In the genomic region with DNA sequence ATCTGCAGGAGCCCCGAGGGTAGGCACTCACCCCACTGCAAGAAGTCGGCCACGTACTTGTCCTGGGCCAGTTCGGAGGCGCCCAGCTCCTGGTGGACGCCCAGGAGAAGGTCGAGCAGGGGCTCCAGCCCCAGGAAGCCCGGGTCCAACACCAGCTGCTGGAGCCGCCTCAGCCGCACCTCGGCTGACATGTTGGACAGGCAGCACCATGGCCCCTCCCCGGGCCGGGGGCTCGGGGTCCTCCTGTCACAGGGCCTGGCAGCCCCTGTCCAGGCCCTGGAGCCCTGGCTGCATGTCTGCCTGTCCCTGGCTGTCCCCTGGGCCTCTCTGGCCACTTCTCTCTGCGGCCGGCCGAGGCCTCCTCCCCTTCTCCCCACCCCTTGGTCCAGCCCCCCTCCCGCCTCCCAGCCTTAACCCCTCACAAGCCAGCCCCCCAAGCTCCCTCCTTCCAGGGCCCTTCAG, we compare ENCODE assay signal across 9 cellular contexts. TPM values are rescaled to one million over a fixed set of nuclear protein-coding genes. Genes with fewer than 3 reads are reported as not detected.
DNase-seq lines count a peak whose midpoint lies in the region; ATAC-seq and TF ChIP-seq lines count a peak whose summit lies in the region.
"Had no signal": no experiment of that assay in that cellular context is flagged by ENCODE, and none has a peak within 500 bp of the region (broad histone marks: within the 10 kb centered on the region; RNA-seq: fewer than 3 reads in every experiment).

A gene with protein sequence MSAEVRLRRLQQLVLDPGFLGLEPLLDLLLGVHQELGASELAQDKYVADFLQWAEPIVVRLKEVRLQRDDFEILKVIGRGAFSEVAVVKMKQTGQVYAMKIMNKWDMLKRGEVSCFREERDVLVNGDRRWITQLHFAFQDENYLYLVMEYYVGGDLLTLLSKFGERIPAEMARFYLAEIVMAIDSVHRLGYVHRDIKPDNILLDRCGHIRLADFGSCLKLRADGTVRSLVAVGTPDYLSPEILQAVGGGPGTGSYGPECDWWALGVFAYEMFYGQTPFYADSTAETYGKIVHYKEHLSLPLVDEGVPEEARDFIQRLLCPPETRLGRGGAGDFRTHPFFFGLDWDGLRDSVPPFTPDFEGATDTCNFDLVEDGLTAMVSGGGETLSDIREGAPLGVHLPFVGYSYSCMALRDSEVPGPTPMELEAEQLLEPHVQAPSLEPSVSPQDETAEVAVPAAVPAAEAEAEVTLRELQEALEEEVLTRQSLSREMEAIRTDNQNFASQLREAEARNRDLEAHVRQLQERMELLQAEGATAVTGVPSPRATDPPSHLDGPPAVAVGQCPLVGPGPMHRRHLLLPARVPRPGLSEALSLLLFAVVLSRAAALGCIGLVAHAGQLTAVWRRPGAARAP (minus strand): TSS at position 329 of the 462 bp plus-strand sequence. CDS start 138 bp downstream, at position 191.

- no peaks in the 10 kb centered on the region for H4K20me1 ChIP-seq in GM23248 (ENCODE audit: insufficient read depth)

- intact Hi-C loops in left cardiac atrium (cut with DNase I): no loop called here
- intact Hi-C loops in gastrocnemius medialis (cut with DNase I; ENCODE audit: low total_unique reads): loop anchor here (1.0 to 10.0 kb wide), 2 partner anchors 12 to 457 kb away; a partner anchor contains a TSS

- peaks cover 44% of the 10 kb centered on the region for H3K36me3 Mint-ChIP-seq in activated T-helper 17 cell treated with anti-CD3 and anti-CD28 coated beads, Interleukin-2, amount 50 U/mL, for 72 hours (ENCODE audit: low read depth)

- peaks cover 11% of the 10 kb centered on the region for H3F3A ChIP-seq in GM23248 (ENCODE audit: insufficient read depth)

- TF ChIP-seq POLR2A in gastrocnemius medialis (IDR thresholded peaks at IDR 0.05): peak; percentile 21 to 24

- H2AFZ ChIP-seq in GM23248: no peak within 1 kb of the TSS

- H3K9me3 ChIP-seq in GM23248 (ENCODE audit: low read depth): no peaks in the 10 kb centered on the region
- no peaks in the 10 kb centered on the region for H3K9me3 ChIP-seq in gastrocnemius medialis

- H3K4me1 ChIP-seq in GM23248 (ENCODE audit: insufficient read depth): peaks cover 19% of the 10 kb centered on the region
- peaks cover 45 to 72% of the 10 kb centered on the region in 2 donors for H3K4me1 ChIP-seq in gastrocnemius medialis

- no peaks in the 10 kb centered on the region for H3K9me2 ChIP-seq in GM23248 (ENCODE audit: insufficient read depth)

- in situ Hi-C loops in GM23248 (cut with MboI): no loop called here
- in situ Hi-C loops in gastrocnemius medialis (cut with MboI; ENCODE audit: low sequenced_read_pairs in 4 of 4): no loop called here

- peaks cover 12% of the 10 kb centered on the region for H3K27me3 Mint-ChIP-seq in activated T-helper 17 cell treated with anti-CD3 and anti-CD28 coated beads, Interleukin-2, amount 50 U/mL, for 72 hours

- H3K27me3 ChIP-seq in GM23248 (replicated peaks; ENCODE audit: insufficient read depth): no peaks in the 10 kb centered on the region
- no peaks in the 10 kb centered on the region for H3K27me3 ChIP-seq in gastrocnemius medialis

- DNase-seq in GM23248: peak; percentile 49
- peak; percentile 68 for DNase-seq in left cardiac atrium
- peak in 1 of 2 donors; percentile 70 for DNase-seq in gastrocnemius medialis
- no peak for DNase-seq in DMS153 (lab: John Stamatoyannopoulos, UW)
- no peak for DNase-seq in stimulated activated naive CD4-positive, alpha-beta T cell (lab: John Stamatoyannopoulos, UW)

- WGBS in GM23248 (ENCODE audit: low coverage in 1 of 2, low lambda C conversion rate in 2 of 2, missing lambda C conversion rate in 2 of 2), 2 experiments: 12 to 13% methylated on average over 14 to 15 of the region's 18 CpGs

- H3K4me1 Mint-ChIP-seq in activated T-helper 17 cell treated with anti-CD3 and anti-CD28 coated beads, Interleukin-2, amount 50 U/mL, for 72 hours: peaks cover 14% of the 10 kb centered on the region

- no peaks in the 10 kb centered on the region for H3K9me3 Mint-ChIP-seq in activated T-helper 17 cell treated with anti-CD3 and anti-CD28 coated beads, Interleukin-2, amount 50 U/mL, for 72 hours
- H3K9me3 Mint-ChIP-seq: stimulated activated naive CD8-positive, alpha-beta T cell treated with anti-CD3 and anti-CD28 coated beads, Interleukin-15, Interleukin-2, amounts not matched to agents 100 ng/mL and 50 ng/mL, for 24 hours had no signal

- peak within 1 kb of the TSS; percentile 80 for H3K9ac ChIP-seq in GM23248

- no peak for ATAC-seq in activated T-helper 17 cell treated with anti-CD3 and anti-CD28 coated beads, Interleukin-2, amount 50 U/mL, for 72 hours (replicated peaks)
- ATAC-seq in left cardiac atrium: peak; percentile 67 to 74
- ATAC-seq in gastrocnemius medialis: peak; percentile 20 to 43
- no peak for ATAC-seq in HG03097 (IDR thresholded peaks at IDR 0.05; ENCODE audit: low FRiP score, unreplicated experiment)
- ATAC-seq in HG02981 (IDR thresholded peaks at IDR 0.05; ENCODE audit: unreplicated experiment): no peak

- H3K36me3 ChIP-seq in GM23248 (ENCODE audit: low read depth) (peaks cover 6% of the 10 kb centered on the region; the same call in 1 of the 2 replicates), gastrocnemius medialis (peaks cover 0 to 21% of the 10 kb centered on the region in 2 donors)

- peak within 1 kb of the TSS; percentile 87 for H3K27ac ChIP-seq in GM23248
- peak within 1 kb of the TSS; percentile 96 to 100 (median 99) for H3K27ac ChIP-seq in gastrocnemius medialis

- no peak within 1 kb of the TSS for H3K27ac Mint-ChIP-seq in activated T-helper 17 cell treated with anti-CD3 and anti-CD28 coated beads, Interleukin-2, amount 50 U/mL, for 72 hours

- no peak for TF ChIP-seq CTCF in gastrocnemius medialis (IDR thresholded peaks at IDR 0.05 in 4 of 5, conservative IDR thresholded peaks at IDR 0.05 in 1 of 5)

- peak within 1 kb of the TSS; percentile 71 for H3K4me2 ChIP-seq in GM23248 (ENCODE audit: unreplicated experiment)

- no peak within 1 kb of the TSS for H3K4me3 Mint-ChIP-seq in activated T-helper 17 cell treated with anti-CD3 and anti-CD28 coated beads, Interleukin-2, amount 50 U/mL, for 72 hours
- H3K4me3 Mint-ChIP-seq: stimulated activated naive CD8-positive, alpha-beta T cell treated with anti-CD3 and anti-CD28 coated beads, Interleukin-15, Interleukin-2, amounts not matched to agents 100 ng/mL and 50 ng/mL, for 24 hours had no signal

- H3K4me3 ChIP-seq in GM23248 (peak within 1 kb of the TSS; percentile 64), gastrocnemius medialis (peak within 1 kb of the TSS; percentile 58 to 75 (median 61))

- peaks cover 26% of the 10 kb centered on the region for H3K79me2 ChIP-seq in GM23248 (ENCODE audit: insufficient read depth)

RNA-seq across cellular contexts. Expression of the gene that starts here (rescaled TPM):
- 26.6 and 34.4 TPM in 2 replicates for total RNA-seq in GM23248 (2014; rRNA removed; shearing (Covaris generic))
- polyA plus RNA-seq in GM23248 (2016; fragmentation: Nextera tagmentation; extraction: Ambion mirVana): 13.0 and 15.3 TPM in 2 replicates
- 10 to 100 TPM; 18.1 to 24.6 TPM for total RNA-seq in activated T-helper 17 cell treated with anti-CD3 and anti-CD28 coated beads, Interleukin-2, amount 50 U/mL, for 72 hours
- total RNA-seq in left cardiac atrium (100 to 1,000 TPM; 200 to 241 TPM), gastrocnemius medialis (100 to 1,000 TPM in 2 of 4 donors, 10 to 100 TPM in 2; 93.0 to 196 (median 116) TPM)

Comparison
In these comparisons a context has a peak if more than half of its experiments do, and no peak if none do; other contexts are left out.
1. DNase-seq: peak in GM23248 (single experiment) and left cardiac atrium (single experiment); none in DMS153 (single experiment) and stimulated activated naive CD4-positive, alpha-beta T cell (0 of 6).
2. ATAC-seq: peak in left cardiac atrium (2 of 2) and gastrocnemius medialis (2 of 2); none in activated T-helper 17 cell treated with anti-CD3 and anti-CD28 coated beads, Interleukin-2, amount 50 U/mL, for 72 hours (single experiment), HG03097 (single experiment) and HG02981 (single experiment).